12 cellular contexts compared by ENCODE assay signal in genomic region chr6:104640141-104640700, GRCh38.
DNase-seq lines count a peak whose midpoint lies in the region; ATAC-seq, FAIRE-seq and TF ChIP-seq lines count a peak whose summit lies in the region.
"Had no signal": no experiment of that assay in that cellular context is flagged by ENCODE, and none has a peak within 500 bp of the region (broad histone marks: within the 10 kb centered on the region; RNA-seq: fewer than 3 reads in every experiment).

No MANE protein-coding gene starts in this region.

- H3K9me3 Mint-ChIP-seq in glutamatergic neuron (ENCODE audit: unreplicated experiment): no peaks in the 10 kb centered on the region
- H3K9me3 Mint-ChIP-seq: activated CD4-positive, alpha-beta memory T cell treated with anti-CD3 and anti-CD28 coated beads for 36 hours; HFFc6 had no signal

- H3K4me2 ChIP-seq in BLaER1 treated with 17β-estradiol and CSF1 and Interleukin-3, amounts not matched to agents 10 nM and 100 nM: peak overlapping the region in 10 of 11 experiments; percentile 22 to 84 (median 72); a peak in 19 of 22 replicates
- no peak overlapping the region for H3K4me2 ChIP-seq in GM12878 (ENCODE audit: control insufficient read depth, insufficient read depth)

- peaks cover 17 to 72% (median 48%) of the 10 kb centered on the region in 10 experiments for H3K4me1 ChIP-seq in BLaER1 treated with 17β-estradiol and CSF1 and Interleukin-3, amounts not matched to agents 10 nM and 100 nM
- H3K4me1 ChIP-seq in GM12878 (ENCODE audit: control insufficient read depth, insufficient read depth, low read length) (no peaks in the 10 kb centered on the region; the same call in 1 of the 2 replicates), muscle layer of duodenum (ENCODE audit: control insufficient read depth in 1 of 2, insufficient read depth in 2 of 2, low read length in 2 of 2) (peaks cover 0 to 3% of the 10 kb centered on the region in 2 donors)

- H3K27ac Mint-ChIP-seq in glutamatergic neuron (ENCODE audit: unreplicated experiment): no peak overlapping the region
- H3K27ac Mint-ChIP-seq: activated CD4-positive, alpha-beta memory T cell treated with anti-CD3 and anti-CD28 coated beads for 36 hours; activated T-cell treated with anti-CD3 and anti-CD28 coated beads, Interleukin-2, amount 50 U/mL, for 72 hours; HFFc6 had no signal

- H3K79me2 ChIP-seq in GM12878 (ENCODE audit: control insufficient read depth, insufficient read depth, low read length): no peaks in the 10 kb centered on the region

- peak overlapping the region in 8 of 11 experiments; percentile 52 to 73 (median 71); a peak in 15 of 22 replicates for H3K9ac ChIP-seq in BLaER1 treated with 17β-estradiol and CSF1 and Interleukin-3, amounts not matched to agents 10 nM and 100 nM
- no peak overlapping the region for H3K9ac ChIP-seq in GM12878 (ENCODE audit: control insufficient read depth, insufficient read depth, low read length)

- DNase-seq in NAMALWA (ENCODE audit: low spot score): peak; percentile 32
- DNase-seq in GM12878 (ENCODE audit: low read depth, low spot score): no peak
- DNase-seq in Kasumi-1 (lab: John Stamatoyannopoulos, UW): no peak
- DNase-seq in glutamatergic neuron: no peak
- DNase-seq in EL: no peak
- DNase-seq: activated CD4-positive, alpha-beta memory T cell treated with anti-CD3 and anti-CD28 coated beads for 36 hours; activated T-cell treated with anti-CD3 and anti-CD28 coated beads, Interleukin-2, amount 50 U/mL, for 72 hours; HFFc6; NCI-H226 had no signal

- TF ChIP-seq CTCF in GM12878 (IDR thresholded peaks at IDR 0.05 in 2 of 3, conservative IDR thresholded peaks at IDR 0.05 in 1 of 3; ENCODE audit: control insufficient read depth in 2 of 3, extremely low read depth in 1 of 3, insufficient read depth in 1 of 3, low read depth in 3 of 3, low read length in 3 of 3) (no peak), glutamatergic neuron (IDR thresholded peaks at IDR 0.05; ENCODE audit: partially characterized antibody, unreplicated experiment) (no peak)

- in situ Hi-C loops in GM12878 (cut with MboI): no loop called here

- CTCF ChIA-PET in GM12878 (lab: Yijun Ruan, JAX): interaction anchor here (0.8 kb wide), 1 partner anchor 8 kb away, joined by 3 read pairs; no protein-coding TSS in a partner anchor

- no peak for TF ChIP-seq EP300 in GM12878 (IDR thresholded peaks at IDR 0.05; ENCODE audit: borderline replicate concordance in 1 of 2, control insufficient read depth in 1 of 2, low read depth in 2 of 2, low read length in 2 of 2)

- POLR2A ChIA-PET in GM12878 (lab: Charles Lee): no interaction called here

- SMC1A ChIA-PET in GM12878 (lab: Charles Lee; ENCODE audit: uncharacterized antibody, unreplicated experiment): interaction anchor here (1.5 kb wide), 1 partner anchor 128 kb away, joined by 4 read pairs; no protein-coding TSS in a partner anchor

- no peaks in the 10 kb centered on the region for H3K27me3 Mint-ChIP-seq in glutamatergic neuron (ENCODE audit: unreplicated experiment)
- H3K27me3 Mint-ChIP-seq: activated CD4-positive, alpha-beta memory T cell treated with anti-CD3 and anti-CD28 coated beads for 36 hours had no signal

- peaks cover 2% of the 10 kb centered on the region for H3K4me1 Mint-ChIP-seq in glutamatergic neuron (ENCODE audit: low read depth, unreplicated experiment)

- BruUV-seq in GM12878 (replicated peaks; lab: Mats Ljungman, UMichigan): no TSS peak

- no peaks in the 10 kb centered on the region for H4K20me1 ChIP-seq in BLaER1 treated with 17β-estradiol and CSF1 and Interleukin-3, amounts not matched to agents 10 nM and 100 nM
- no peaks in the 10 kb centered on the region for H4K20me1 ChIP-seq in GM12878 (ENCODE audit: control insufficient read depth, insufficient read depth)

- H3K4me3 Mint-ChIP-seq in glutamatergic neuron (ENCODE audit: unreplicated experiment): no peak overlapping the region
- H3K4me3 Mint-ChIP-seq: activated CD4-positive, alpha-beta memory T cell treated with anti-CD3 and anti-CD28 coated beads for 36 hours; activated T-cell treated with anti-CD3 and anti-CD28 coated beads, Interleukin-2, amount 50 U/mL, for 72 hours; HFFc6 had no signal

- no peak for FAIRE-seq in GM12878 (lab: Jason Lieb, UNC)

- TF ChIP-seq RAD21 in GM12878 (IDR thresholded peaks at IDR 0.05; ENCODE audit: insufficient read depth, low read depth, low read length): no peak

- H3K27ac ChIP-seq in BLaER1 treated with 17β-estradiol and CSF1 and Interleukin-3, amounts not matched to agents 10 nM and 100 nM: peak overlapping the region in 10 of 11 experiments; percentile 50 to 90 (median 85); a peak in 20 of 22 replicates
- H3K27ac ChIP-seq in GM12878 (ENCODE audit: control insufficient read depth, insufficient read depth) (no peak overlapping the region), muscle layer of duodenum (ENCODE audit: low read length) (peak overlapping the region; percentile 40)

- H3K9me3 ChIP-seq in BLaER1 treated with 17β-estradiol and CSF1 and Interleukin-3, amounts not matched to agents 10 nM and 100 nM (replicated peaks in 1 of 11): peaks cover 0 to 21% (median 5%) of the 10 kb centered on the region in 11 experiments; a peak in 16 of 22 replicates
- no peaks in the 10 kb centered on the region for H3K9me3 ChIP-seq in GM12878 (replicated peaks; ENCODE audit: control insufficient read depth, insufficient read depth, low read length)
- H3K9me3 ChIP-seq in muscle layer of duodenum (ENCODE audit: control insufficient read depth in 1 of 2, low read length in 2 of 2): no peaks in the 10 kb centered on the region

- RAD21 ChIA-PET in GM12878 (lab: Charles Lee; ENCODE audit: unreplicated experiment): no interaction called here

- no peaks in the 10 kb centered on the region for H3K36me3 ChIP-seq in BLaER1 treated with 17β-estradiol and CSF1 and Interleukin-3, amounts not matched to agents 10 nM and 100 nM
- no peaks in the 10 kb centered on the region for H3K36me3 ChIP-seq in GM12878 (ENCODE audit: control insufficient read depth in 2 of 2, insufficient read depth in 2 of 2, low read length in 1 of 2)
- H3K36me3 ChIP-seq in muscle layer of duodenum (ENCODE audit: control insufficient read depth in 1 of 2, insufficient read depth in 2 of 2, low read length in 2 of 2): no peaks in the 10 kb centered on the region

- TF ChIP-seq POLR2A in GM12878 (IDR thresholded peaks at IDR 0.05; ENCODE audit: low read depth, low read length): no peak

- intact Hi-C loops in GM12878 (cut with micrococcal nuclease; ENCODE audit: unreplicated experiment): no loop called here

- WGBS in GM12878 (ENCODE audit: insufficient coverage, insufficient replicate concordance, low lambda C conversion rate, missing lambda C conversion rate): 16% methylated on average over 5 of the region's 5 CpGs

- no peaks in the 10 kb centered on the region for H3K36me3 Mint-ChIP-seq in glutamatergic neuron (ENCODE audit: unreplicated experiment)
- H3K36me3 Mint-ChIP-seq: activated CD4-positive, alpha-beta memory T cell treated with anti-CD3 and anti-CD28 coated beads for 36 hours had no signal

- no peak for ATAC-seq in GM12878
- no peak for ATAC-seq in GM18502 (IDR thresholded peaks at IDR 0.05; ENCODE audit: poor library complexity, unreplicated experiment)

- H3K4me3 ChIP-seq in BLaER1 treated with 17β-estradiol and CSF1 and Interleukin-3, amounts not matched to agents 10 nM and 100 nM: peak overlapping the region in 2 of 10 experiments; percentile 4 to 16; a peak in 2 of 20 replicates
- H3K4me3 ChIP-seq in GM12878 (no peak overlapping the region), muscle layer of duodenum (ENCODE audit: low read depth in 1 of 2, low read length in 2 of 2) (no peak overlapping the region)

- H3K27me3 ChIP-seq in BLaER1 treated with 17β-estradiol and CSF1 and Interleukin-3, amounts not matched to agents 10 nM and 100 nM: no peaks in the 10 kb centered on the region
- no peaks in the 10 kb centered on the region for H3K27me3 ChIP-seq in GM12878 (replicated peaks in 1 of 2; ENCODE audit: control insufficient read depth in 2 of 2, insufficient read depth in 2 of 2, low read length in 1 of 2)
- no peaks in the 10 kb centered on the region for H3K27me3 ChIP-seq in muscle layer of duodenum (ENCODE audit: low read depth, low read length)

- H2AFZ ChIP-seq in GM12878 (ENCODE audit: control insufficient read depth, low read depth, low read length): peak overlapping the region; percentile 8

TF ChIP-seq in GM12878, 131 proteins besides CTCF, POLR2A, EP300 and RAD21 (continues in another document):
- TF ChIP-seq ZZZ3 (IDR thresholded peaks at IDR 0.05; ENCODE audit: control insufficient read depth, insufficient read length, low read depth) (no peak), NR2C1 (IDR thresholded peaks at IDR 0.05) (no peak), CHD1 (IDR thresholded peaks at IDR 0.05; ENCODE audit: low read depth, low read length) (no peak), IKZF1 (conservative IDR thresholded peaks at IDR 0.05) (no peak), KLF5 (IDR thresholded peaks at IDR 0.05; ENCODE audit: partially characterized antibody) (no peak)
- TF ChIP-seq, protein P1, sequence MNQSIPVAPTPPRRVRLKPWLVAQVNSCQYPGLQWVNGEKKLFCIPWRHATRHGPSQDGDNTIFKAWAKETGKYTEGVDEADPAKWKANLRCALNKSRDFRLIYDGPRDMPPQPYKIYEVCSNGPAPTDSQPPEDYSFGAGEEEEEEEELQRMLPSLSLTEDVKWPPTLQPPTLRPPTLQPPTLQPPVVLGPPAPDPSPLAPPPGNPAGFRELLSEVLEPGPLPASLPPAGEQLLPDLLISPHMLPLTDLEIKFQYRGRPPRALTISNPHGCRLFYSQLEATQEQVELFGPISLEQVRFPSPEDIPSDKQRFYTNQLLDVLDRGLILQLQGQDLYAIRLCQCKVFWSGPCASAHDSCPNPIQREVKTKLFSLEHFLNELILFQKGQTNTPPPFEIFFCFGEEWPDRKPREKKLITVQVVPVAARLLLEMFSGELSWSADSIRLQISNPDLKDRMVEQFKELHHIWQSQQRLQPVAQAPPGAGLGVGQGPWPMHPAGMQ (IDR thresholded peaks at IDR 0.05; ENCODE audit: borderline replicate concordance): no peak
